1 cellular context compared by ENCODE assay signal in genomic region chr20:40029589-40029988, GRCh38.
TF ChIP-seq lines count a peak whose summit lies in the region.

No MANE protein-coding gene starts in this region.

TF ChIP-seq in HepG2, 621 proteins besides CTCF, POLR2A, EP300 and RAD21 (continued from another document):
- TF ChIP-seq FOXP1 (IDR thresholded peaks at IDR 0.05): no peak
- no peak for TF ChIP-seq FOXP1 (CRISPR knock-in tag; IDR thresholded peaks at IDR 0.05)
- no peak for TF ChIP-seq ZNF761 (CRISPR knock-in tag; conservative IDR thresholded peaks at IDR 0.05)
- no peak for TF ChIP-seq E2F2 (CRISPR knock-in tag; IDR thresholded peaks at IDR 0.05; ENCODE audit: borderline replicate concordance)
- TF ChIP-seq HNRNPK (IDR thresholded peaks at IDR 0.05; ENCODE audit: low read depth, low read length, poor library complexity, severe bottlenecking): peak; percentile 96
- no peak for TF ChIP-seq ZNF407 (CRISPR knock-in tag; IDR thresholded peaks at IDR 0.05; ENCODE audit: not compliant biosample characterization)
- TF ChIP-seq TFE3 (CRISPR knock-in tag; IDR thresholded peaks at IDR 0.05): no peak
- TF ChIP-seq JUNB (CRISPR knock-in tag; IDR thresholded peaks at IDR 0.05; ENCODE audit: borderline replicate concordance): no peak
- no peak for TF ChIP-seq STAG1 (CRISPR knock-in tag; IDR thresholded peaks at IDR 0.05)
- no peak for TF ChIP-seq JDP2 (CRISPR knock-in tag; IDR thresholded peaks at IDR 0.05; ENCODE audit: borderline replicate concordance)
- TF ChIP-seq ADNP (CRISPR knock-in tag; IDR thresholded peaks at IDR 0.05): no peak
- TF ChIP-seq CREM (IDR thresholded peaks at IDR 0.05): no peak
- no peak for TF ChIP-seq CREM (CRISPR knock-in tag; IDR thresholded peaks at IDR 0.05)
- TF ChIP-seq ZNF567 (CRISPR knock-in tag; IDR thresholded peaks at IDR 0.05; ENCODE audit: borderline replicate concordance): no peak
- no peak for TF ChIP-seq RERE (CRISPR knock-in tag; IDR thresholded peaks at IDR 0.05; ENCODE audit: low read depth)
- TF ChIP-seq FIP1L1 (IDR thresholded peaks at IDR 0.05; ENCODE audit: borderline replicate concordance, insufficient read depth, low read depth, low read length): no peak
